In genomic region chr3:152348436-152349177, GRCh38 we compare ENCODE assay signal across 21 cellular contexts.
DNase-seq lines count a peak whose midpoint lies in the region; ATAC-seq, FAIRE-seq and TF ChIP-seq lines count a peak whose summit lies in the region.
"Had no signal": no experiment of that assay in that cellular context is flagged by ENCODE, and none has a peak within 500 bp of the region (broad histone marks: within the 10 kb centered on the region; RNA-seq: fewer than 3 reads in every experiment).

No MANE protein-coding gene starts in this region.

- dilution Hi-C loops in keratinocyte (cut with MboI; ENCODE audit: extremely low pct_ligation_motif_present, low sequenced_read_pairs), result no loop called here

- no peak for TF ChIP-seq CTCF in A549 (IDR thresholded peaks at IDR 0.05)
- no peak for TF ChIP-seq CTCF in keratinocyte (optimal IDR thresholded peaks at IDR 0.05 in 1 of 3, IDR thresholded peaks at IDR 0.05 in 1 of 3, conservative IDR thresholded peaks at IDR 0.05 in 1 of 3; ENCODE audit: extremely low read depth in 1 of 3, insufficient read depth in 2 of 3, low read length in 3 of 3)
- TF ChIP-seq CTCF in glutamatergic neuron (IDR thresholded peaks at IDR 0.05; ENCODE audit: partially characterized antibody, unreplicated experiment), result no peak

- WGBS in A549 (ENCODE audit: missing lambda C conversion rate), result 71% methylated on average over 2 of the region's 2 CpGs

- H3K4me1 Mint-ChIP-seq in glutamatergic neuron (ENCODE audit: low read depth, unreplicated experiment), result peaks cover 9% of the 10 kb centered on the region

- H3K4me3 Mint-ChIP-seq in glutamatergic neuron (ENCODE audit: unreplicated experiment), result no peak overlapping the region
- H3K4me3 Mint-ChIP-seq: activated CD4-positive, alpha-beta memory T cell treated with anti-CD3 and anti-CD28 coated beads for 36 hours; activated naive CD8-positive, alpha-beta T cell treated with anti-CD3 and anti-CD28 coated beads for 36 hours; GM23338; nephron had no signal

- H3K27me3 ChIP-seq in adipocyte (replicated peaks; ENCODE audit: control insufficient read depth, insufficient read depth, low read length) (no peaks in the 10 kb centered on the region), keratinocyte (ENCODE audit: control insufficient read depth, extremely low read depth, insufficient read depth, low read length) (no peaks in the 10 kb centered on the region)

- peak overlapping the region in 1 of 2 experiments; percentile 40; a peak in 2 of 6 replicates for H3K27ac ChIP-seq in A549
- H3K27ac ChIP-seq in keratinocyte (ENCODE audit: control insufficient read depth, insufficient read depth, low read length), result peak overlapping the region; percentile 85
- H3K27ac ChIP-seq: lower lobe of right lung had no signal

- no peak for DNase-seq in A549 (ENCODE audit: low read depth in 1 of 2, low spot score in 1 of 2)
- DNase-seq in GM19239 (ENCODE audit: insufficient read length, low spot score), result no peak
- peak; percentile 44 for DNase-seq in adipocyte (ENCODE audit: low read depth)
- no peak for DNase-seq in keratinocyte (ENCODE audit: low read depth, low spot score)
- DNase-seq in NCI-H2171 treated with DMSO at 0.1 percent for 48 hours (lab: John Stamatoyannopoulos, UW), result no peak
- DNase-seq in glutamatergic neuron, result no peak
- DNase-seq in NAMALWA (ENCODE audit: low spot score), result no peak
- DNase-seq: activated CD4-positive, alpha-beta memory T cell treated with anti-CD3 and anti-CD28 coated beads for 36 hours; activated naive CD8-positive, alpha-beta T cell treated with anti-CD3 and anti-CD28 coated beads for 36 hours; activated T-cell treated with anti-CD3 and anti-CD28 coated beads, Interleukin-2, amount 50 U/mL, for 48 hours; Caco-2; effector CD4-positive, alpha-beta T cell; lower lobe of right lung; NCI-H1694 treated with DMSO at 0.1 percent for 48 hours; NCI-H524 treated with DMSO at 0.1 percent for 48 hours; retina; stimulated activated CD4-positive, alpha-beta T cell treated with anti-CD3 and anti-CD28 coated beads, Interleukin-2, amount 100 ng/mL, for 48 hours had no signal

- no peaks in the 10 kb centered on the region for H3K36me3 Mint-ChIP-seq in glutamatergic neuron (ENCODE audit: unreplicated experiment)

- H4K20me1 ChIP-seq in keratinocyte (ENCODE audit: control insufficient read depth, extremely low read depth, insufficient read depth, low read length), result no peaks in the 10 kb centered on the region

- no peak overlapping the region for H3K27ac Mint-ChIP-seq in glutamatergic neuron (ENCODE audit: unreplicated experiment)
- H3K27ac Mint-ChIP-seq: activated CD4-positive, alpha-beta memory T cell treated with anti-CD3 and anti-CD28 coated beads for 36 hours; GM23338; nephron had no signal

- H3K4me1 ChIP-seq in A549 (peaks cover 34% of the 10 kb centered on the region), adipocyte (ENCODE audit: control insufficient read depth, insufficient read depth, low read length) (peaks cover 33% of the 10 kb centered on the region), keratinocyte (ENCODE audit: control insufficient read depth, extremely low read depth, insufficient read depth, low read length) (peaks cover 26% of the 10 kb centered on the region)

- no peak for TF ChIP-seq POLR2A in A549 (IDR thresholded peaks at IDR 0.05; ENCODE audit: low read length)

- H3K9me3 ChIP-seq in A549 (no peaks in the 10 kb centered on the region), adipocyte (ENCODE audit: control insufficient read depth, low read length) (no peaks in the 10 kb centered on the region), keratinocyte (ENCODE audit: control insufficient read depth, low read depth, low read length) (no peaks in the 10 kb centered on the region)
- H3K9me3 ChIP-seq: Caco-2, lower lobe of right lung had no signal

- POLR2A ChIA-PET in A549 (lab: Yijun Ruan, JAX), result no interaction called here

- H3K4me3 ChIP-seq in A549 (no peak overlapping the region), adipocyte (ENCODE audit: low read length) (no peak overlapping the region), keratinocyte (ENCODE audit: control insufficient read depth in 2 of 3, extremely low read depth in 1 of 3, insufficient read depth in 2 of 3, low read depth in 1 of 3, low read length in 3 of 3) (peak overlapping the region in 1 of 3 experiments; percentile 9)
- H3K4me3 ChIP-seq: GM12878, GM23338, lower lobe of right lung had no signal

- no peak for TF ChIP-seq EP300 in A549 (IDR thresholded peaks at IDR 0.05)

- H3K36me3 ChIP-seq in adipocyte (ENCODE audit: control insufficient read depth, insufficient read depth, low read length, severe bottlenecking), result peaks cover 18% of the 10 kb centered on the region
- H3K36me3 ChIP-seq in keratinocyte (ENCODE audit: control insufficient read depth in 2 of 2, extremely low read depth in 1 of 2, insufficient read depth in 2 of 2, low read length in 2 of 2), result peaks cover 0 to 3% of the 10 kb centered on the region in 2 experiments

- H3K79me2 ChIP-seq in keratinocyte (ENCODE audit: control insufficient read depth, insufficient read depth, low read length), result peaks cover 51% of the 10 kb centered on the region

- TF ChIP-seq RAD21 in A549 (conservative IDR thresholded peaks at IDR 0.05 in 1 of 2, IDR thresholded peaks at IDR 0.05 in 1 of 2), result no peak

- CTCF ChIA-PET in A549 (lab: Yijun Ruan, JAX), result no interaction called here

- no peaks in the 10 kb centered on the region for H3K9me1 ChIP-seq in keratinocyte (ENCODE audit: control insufficient read depth, extremely low read depth, insufficient read depth, low read length)

- H3K9me3 Mint-ChIP-seq in glutamatergic neuron (ENCODE audit: unreplicated experiment), result no peaks in the 10 kb centered on the region
- H3K9me3 Mint-ChIP-seq: activated CD4-positive, alpha-beta memory T cell treated with anti-CD3 and anti-CD28 coated beads for 36 hours; GM23338; nephron had no signal

- H3K27me3 Mint-ChIP-seq in glutamatergic neuron (ENCODE audit: unreplicated experiment), result no peaks in the 10 kb centered on the region
- H3K27me3 Mint-ChIP-seq: activated CD4-positive, alpha-beta memory T cell treated with anti-CD3 and anti-CD28 coated beads for 36 hours; activated naive CD8-positive, alpha-beta T cell treated with anti-CD3 and anti-CD28 coated beads for 36 hours had no signal

- FAIRE-seq in A549 (lab: Jason Lieb, UNC) (no peak), GM19239 (lab: Jason Lieb, UNC) (peak; percentile 82), keratinocyte (lab: Jason Lieb, UNC) (peak; percentile 46)
- FAIRE-seq: GM12878 had no signal

- H2AFZ ChIP-seq in keratinocyte (ENCODE audit: control insufficient read depth, low read length), result no peak overlapping the region
- H2AFZ ChIP-seq: GM23338 had no signal

- ATAC-seq in A549 (no peak), GM19324 (IDR thresholded peaks at IDR 0.05; ENCODE audit: low FRiP score, unreplicated experiment) (no peak)
- ATAC-seq: GM12878, GM23338, lower lobe of right lung had no signal

- H3K4me2 ChIP-seq in A549 (peak overlapping the region; percentile 41; the same call in 2 of the 3 replicates), keratinocyte (ENCODE audit: control insufficient read depth, extremely low read depth, insufficient read depth, low read depth, low read length) (peak overlapping the region; percentile 71)
- H3K4me2 ChIP-seq: GM23338 had no signal

- H3K9ac ChIP-seq in adipocyte (ENCODE audit: low read length) (no peak overlapping the region), keratinocyte (ENCODE audit: control insufficient read depth, extremely low read depth, insufficient read depth, low read length) (peak overlapping the region; percentile 57)

TF ChIP-seq in A549, 52 proteins besides CTCF, POLR2A, EP300 and RAD21:
- no peak for TF ChIP-seq SREBF2 (IDR thresholded peaks at IDR 0.05)
- TF ChIP-seq HOXB5 (CRISPR knock-in tag; IDR thresholded peaks at IDR 0.05), result no peak
- no peak for TF ChIP-seq NFE2L2 (conservative IDR thresholded peaks at IDR 0.05; ENCODE audit: low read length)
TF ChIP-seq in A549: peak in this region for 0.
